ENCODE assay signal across 21 cellular contexts in genomic region chr2:156513219-156513618, GRCh38.
DNase-seq lines count a peak whose midpoint lies in the region; ATAC-seq and TF ChIP-seq lines count a peak whose summit lies in the region.
"Had no signal": no experiment of that assay in that cellular context is flagged by ENCODE, and none has a peak within 500 bp of the region (broad histone marks: within the 10 kb centered on the region; RNA-seq: fewer than 3 reads in every experiment).

No MANE protein-coding gene starts in this region.

- peak; percentile 90 for ATAC-seq in left lung
- ATAC-seq in upper lobe of right lung = peak; percentile 70
- no peak for ATAC-seq in psoas muscle
- no peak for ATAC-seq in HG02588 (IDR thresholded peaks at IDR 0.05; ENCODE audit: unreplicated experiment)
- ATAC-seq: A549 had no signal

- no peak overlapping the region for H3K4me3 ChIP-seq in left lung
- no peak overlapping the region for H3K4me3 ChIP-seq in upper lobe of right lung
- no peak overlapping the region for H3K4me3 ChIP-seq in psoas muscle
- H3K4me3 ChIP-seq: A549; BLaER1 treated with 17β-estradiol and CSF1 and Interleukin-3, amounts not matched to agents 10 nM and 100 nM; GM12878; GM23248 had no signal

- H3K27ac ChIP-seq in left lung (no peak overlapping the region), upper lobe of right lung (no peak overlapping the region), psoas muscle (no peak overlapping the region)
- H3K27ac ChIP-seq: A549; BLaER1 treated with 17β-estradiol and CSF1 and Interleukin-3, amounts not matched to agents 10 nM and 100 nM; GM23248 had no signal

- TF ChIP-seq CTCF in left lung (IDR thresholded peaks at IDR 0.05) = no peak
- no peak for TF ChIP-seq CTCF in upper lobe of right lung (IDR thresholded peaks at IDR 0.05)
- TF ChIP-seq CTCF in psoas muscle (IDR thresholded peaks at IDR 0.05) = no peak

- no peaks in the 10 kb centered on the region for H3K27me3 ChIP-seq in left lung
- H3K27me3 ChIP-seq in upper lobe of right lung = no peaks in the 10 kb centered on the region
- H3K27me3 ChIP-seq in psoas muscle (ENCODE audit: insufficient read depth in 3 of 3, low read length in 2 of 3) = no peaks in the 10 kb centered on the region
- H3K27me3 ChIP-seq: BE2C; BLaER1 treated with 17β-estradiol and CSF1 and Interleukin-3, amounts not matched to agents 10 nM and 100 nM had no signal

- peaks cover 0 to 43% of the 10 kb centered on the region in 2 donors for H3K36me3 ChIP-seq in left lung
- H3K36me3 ChIP-seq in upper lobe of right lung = peaks cover 18% of the 10 kb centered on the region
- peaks cover 0 to 74% of the 10 kb centered on the region in 2 donors for H3K36me3 ChIP-seq in psoas muscle (ENCODE audit: insufficient read depth in 1 of 2, low read depth in 1 of 2)
- H3K36me3 ChIP-seq: BE2C had no signal

- DNase-seq in NCI-H2029 (lab: John Stamatoyannopoulos, UW) (peak; percentile 11), NCI-H2029 treated with DMSO at 0.1 percent for 48 hours (lab: John Stamatoyannopoulos, UW) (no peak), left lung (no peak), upper lobe of right lung (no peak), psoas muscle (no peak)
- DNase-seq: 8988T; ACHN; AML-193; BE2C; CD4-positive, alpha-beta T cell; CD8-positive, alpha-beta memory T cell; DMS 273 treated with DMSO at 0.1 percent for 48 hours; DMS79; EL; GDM1; GM23248; H7 had no signal

- H3K4me1 ChIP-seq in left lung = no peaks in the 10 kb centered on the region
- H3K4me1 ChIP-seq in upper lobe of right lung = no peaks in the 10 kb centered on the region
- no peaks in the 10 kb centered on the region for H3K4me1 ChIP-seq in psoas muscle
- H3K4me1 ChIP-seq: A549, BE2C had no signal

- intact Hi-C loops in left lung (cut with DNase I) = no loop called here
- intact Hi-C loops in upper lobe of right lung (cut with DNase I) = no loop called here
- intact Hi-C loops in psoas muscle (cut with DNase I) = no loop called here

- H3K9me3 ChIP-seq in left lung (no peaks in the 10 kb centered on the region), upper lobe of right lung (no peaks in the 10 kb centered on the region), psoas muscle (no peaks in the 10 kb centered on the region)
- H3K9me3 ChIP-seq: A549; BE2C; BLaER1 treated with 17β-estradiol and CSF1 and Interleukin-3, amounts not matched to agents 10 nM and 100 nM had no signal

- 87 to 95% (median 88%) methylated on average over 2 of the region's 2 CpGs for WGBS in psoas muscle, 3 donors

Comparison
In these comparisons a context has a peak if more than half of its experiments do, and no peak if none do; other contexts are left out.
1. ATAC-seq: peak in left lung (single experiment) and upper lobe of right lung (single experiment); none in psoas muscle (0 of 4) and HG02588 (single experiment).